Comparison of ENCODE assay signal across 19 cellular contexts in the genomic region with DNA sequence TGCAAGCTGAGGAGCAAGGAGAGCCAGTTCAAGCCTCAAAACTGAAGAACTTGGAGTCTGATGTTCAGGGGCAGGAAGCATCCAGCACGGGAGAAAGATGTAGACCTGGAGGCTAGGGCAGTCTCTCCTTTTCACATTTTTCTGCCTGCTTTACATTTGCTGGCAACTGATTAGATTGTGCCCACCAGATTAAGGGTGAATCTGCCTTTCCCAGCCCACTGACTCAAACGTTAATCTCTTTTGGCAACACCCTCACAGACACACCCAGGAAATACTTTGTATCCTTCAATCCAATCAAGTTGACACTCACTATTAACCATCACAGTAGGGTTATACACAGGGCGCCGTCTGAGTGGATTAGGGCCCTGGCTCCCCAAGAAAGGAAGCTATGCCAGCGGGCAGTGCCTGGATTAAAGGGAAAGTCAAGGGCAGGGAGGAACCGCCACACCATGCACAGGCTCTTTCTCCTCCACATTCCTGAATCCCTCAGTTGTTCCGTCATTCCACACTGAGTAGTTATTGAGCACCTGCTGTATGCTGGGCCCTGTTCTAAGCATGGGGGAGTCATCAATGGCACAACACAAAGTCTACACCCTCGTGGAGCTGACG.
"Had no signal": no experiment of that assay in that cellular context is flagged by ENCODE, and none has a peak within 500 bp of the region (broad histone marks: within the 10 kb centered on the region; RNA-seq: fewer than 3 reads in every experiment).

No MANE protein-coding gene starts in this region.

- H3K4me1 Mint-ChIP-seq: activated CD4-positive, alpha-beta T cell treated with anti-CD3 and anti-CD28 coated beads, Interleukin-2, amount 10 ng/mL, durations not matched to agents 24 days and 14 days; immature natural killer cell had no signal

- H3K4me3 ChIP-seq: esophagus squamous epithelium, ovary, psoas muscle, transverse colon had no signal

- H3K27me3 Mint-ChIP-seq: activated CD4-positive, alpha-beta T cell treated with anti-CD3 and anti-CD28 coated beads, Interleukin-2, amount 10 ng/mL, durations not matched to agents 24 days and 14 days; activated CD8-positive, alpha-beta T cell treated with anti-CD3 and anti-CD28 coated beads for 36 hours; activated naive CD8-positive, alpha-beta T cell; activated T-cell treated with anti-CD3 and anti-CD28 coated beads, Interleukin-2, amount 50 U/mL, for 24 hours; naive thymus-derived CD8-positive, alpha-beta T cell had no signal

- H3K4me3 Mint-ChIP-seq: activated CD4-positive, alpha-beta T cell treated with anti-CD3 and anti-CD28 coated beads, Interleukin-2, amount 10 ng/mL, durations not matched to agents 24 days and 14 days; activated CD8-positive, alpha-beta T cell treated with anti-CD3 and anti-CD28 coated beads for 36 hours; activated naive CD8-positive, alpha-beta T cell; activated T-cell treated with anti-CD3 and anti-CD28 coated beads, Interleukin-2, amount 50 U/mL, for 24 hours; immature natural killer cell; naive thymus-derived CD8-positive, alpha-beta T cell had no signal

- H3K4me1 ChIP-seq: psoas muscle, transverse colon had no signal

- H3K9me3 ChIP-seq: esophagus squamous epithelium, ovary, psoas muscle, transverse colon had no signal

- DNase-seq: activated CD4-positive, alpha-beta T cell treated with anti-CD3 and anti-CD28 coated beads, Interleukin-2, amount 10 ng/mL, durations not matched to agents 24 days and 14 days; activated CD4-positive, CD25-positive, alpha-beta regulatory T cell; activated CD8-positive, alpha-beta T cell treated with anti-CD3 and anti-CD28 coated beads for 36 hours; activated gamma-delta T cell; activated T-cell treated with anti-CD3 and anti-CD28 coated beads, Interleukin-2, amount 50 U/mL, for 24 hours; cerebellar nuclear complex; effector CD4-positive, alpha-beta T cell; esophagus squamous epithelium; immature natural killer cell; left cardiac atrium; mesenchymal stem cell; naive thymus-derived CD8-positive, alpha-beta T cell; ovary; psoas muscle; right cardiac atrium; stimulated activated naive CD8-positive, alpha-beta T cell treated with anti-CD3 and anti-CD28 coated beads, Interleukin-15, Interleukin-2, amounts not matched to agents 100 U/mL and 50 U/mL, for 24 hours; T-helper 2 cell; transverse colon had no signal

- H3K27ac Mint-ChIP-seq: activated CD4-positive, alpha-beta T cell treated with anti-CD3 and anti-CD28 coated beads, Interleukin-2, amount 10 ng/mL, durations not matched to agents 24 days and 14 days; activated CD8-positive, alpha-beta T cell treated with anti-CD3 and anti-CD28 coated beads for 36 hours; activated naive CD8-positive, alpha-beta T cell; activated T-cell treated with anti-CD3 and anti-CD28 coated beads, Interleukin-2, amount 50 U/mL, for 24 hours had no signal

- H3K27ac ChIP-seq: ovary, psoas muscle, transverse colon had no signal

- H3K9me3 Mint-ChIP-seq: activated CD4-positive, alpha-beta T cell treated with anti-CD3 and anti-CD28 coated beads, Interleukin-2, amount 10 ng/mL, durations not matched to agents 24 days and 14 days; activated CD8-positive, alpha-beta T cell treated with anti-CD3 and anti-CD28 coated beads for 36 hours; activated T-cell treated with anti-CD3 and anti-CD28 coated beads, Interleukin-2, amount 50 U/mL, for 24 hours; immature natural killer cell; naive thymus-derived CD8-positive, alpha-beta T cell had no signal

- H3K27me3 ChIP-seq: esophagus squamous epithelium, ovary, transverse colon had no signal

- H3K36me3 ChIP-seq: ovary had no signal
